In genomic region chr19:57499332-57499679, GRCh38 we compare ENCODE assay signal across 6 cellular contexts. TPM values are rescaled to one million over a fixed set of nuclear protein-coding genes. Genes with fewer than 3 reads are reported as not detected.
DNase-seq lines count a peak whose midpoint lies in the region; ATAC-seq and TF ChIP-seq lines count a peak whose summit lies in the region.
"Not testable (repeated sequence)": the region's sequence is repeated elsewhere in the genome, so short reads cannot be mapped to it uniquely, and the experiment has no call there.
"Had no signal": no experiment of that assay in that cellular context is flagged by ENCODE, and none has a peak within 500 bp of the region (broad histone marks: within the 10 kb centered on the region; RNA-seq: fewer than 3 reads in every experiment).

No MANE protein-coding gene starts in this region.

- not testable (repeated sequence) for TF ChIP-seq CTCF in glutamatergic neuron (IDR thresholded peaks at IDR 0.05; ENCODE audit: partially characterized antibody, unreplicated experiment); neutrophil (IDR thresholded peaks at IDR 0.05)

- not testable (repeated sequence) for H3K27me3 Mint-ChIP-seq in activated CD4-positive, alpha-beta T cell treated with anti-CD3 and anti-CD28 coated beads for 36 hours; activated naive CD8-positive, alpha-beta T cell treated with anti-CD3 and anti-CD28 coated beads, Interleukin-2, amount 10 ng/mL, durations not matched to agents 7 days and 5 days; glutamatergic neuron (ENCODE audit: unreplicated experiment)

- H3K9me3 Mint-ChIP-seq in activated CD4-positive, alpha-beta T cell treated with anti-CD3 and anti-CD28 coated beads for 36 hours (ENCODE audit: low read depth), result peaks cover 37% of the 10 kb centered on the region
- peaks cover 33% of the 10 kb centered on the region for H3K9me3 Mint-ChIP-seq in activated naive CD8-positive, alpha-beta T cell treated with anti-CD3 and anti-CD28 coated beads, Interleukin-2, amount 10 ng/mL, durations not matched to agents 7 days and 5 days
- H3K9me3 Mint-ChIP-seq in glutamatergic neuron (ENCODE audit: unreplicated experiment), result peaks cover 11% of the 10 kb centered on the region

- DNase-seq in HEK293T (ENCODE audit: extremely low spot score); activated CD4-positive, alpha-beta T cell treated with anti-CD3 and anti-CD28 coated beads for 36 hours; activated naive CD8-positive, alpha-beta T cell treated with anti-CD3 and anti-CD28 coated beads, Interleukin-2, amount 10 ng/mL, durations not matched to agents 7 days and 5 days; glutamatergic neuron: not testable (repeated sequence)

- peaks cover 21% of the 10 kb centered on the region for H3K4me1 Mint-ChIP-seq in activated CD4-positive, alpha-beta T cell treated with anti-CD3 and anti-CD28 coated beads for 36 hours
- H3K4me1 Mint-ChIP-seq in activated naive CD8-positive, alpha-beta T cell treated with anti-CD3 and anti-CD28 coated beads, Interleukin-2, amount 10 ng/mL, durations not matched to agents 7 days and 5 days, result peaks cover 17% of the 10 kb centered on the region
- H3K4me1 Mint-ChIP-seq in glutamatergic neuron (ENCODE audit: low read depth, unreplicated experiment), result not testable (repeated sequence)

- not testable (repeated sequence) for H3K27ac ChIP-seq in neutrophil

- intact Hi-C loops in activated CD4-positive, alpha-beta T cell treated with anti-CD3 and anti-CD28 coated beads for 36 hours (cut with DNase I, micrococcal nuclease), result loop anchor here (1.0 to 2.0 kb wide), 12 partner anchors 12 to 417 kb away; partner anchors contain the start of genes ZNF17 (in 2 of the 2), ZNF419 (in 2 of the 2), ZNF549 (in 2 of the 2) and TRAPPC2B (in 1 of the 2)

- peak overlapping the region; percentile 61 to 65 for H3K4me3 ChIP-seq in neutrophil (ENCODE audit: low read depth in 1 of 2, low read length in 1 of 2)

- not testable (repeated sequence) for H3K36me3 ChIP-seq in neutrophil

- H3K4me3 Mint-ChIP-seq in activated CD4-positive, alpha-beta T cell treated with anti-CD3 and anti-CD28 coated beads for 36 hours, result peak overlapping the region; percentile 81
- H3K4me3 Mint-ChIP-seq in activated naive CD8-positive, alpha-beta T cell treated with anti-CD3 and anti-CD28 coated beads, Interleukin-2, amount 10 ng/mL, durations not matched to agents 7 days and 5 days, result peak overlapping the region; percentile 95
- peak overlapping the region; percentile 74 for H3K4me3 Mint-ChIP-seq in glutamatergic neuron (ENCODE audit: unreplicated experiment)

- not testable (repeated sequence) for ATAC-seq in activated CD4-positive, alpha-beta T cell treated with anti-CD3 and anti-CD28 coated beads for 36 hours; activated naive CD8-positive, alpha-beta T cell treated with anti-CD3 and anti-CD28 coated beads, Interleukin-2, amount 10 ng/mL, durations not matched to agents 7 days and 5 days (ENCODE audit: low read depth)

- POLR2A ChIA-PET in HEK293T (lab: Yijun Ruan, JAX), result interaction anchor here (1.0 kb wide), 1 partner anchor 11 kb away, joined by 3 read pairs; the partner anchor contains the start of gene ZNF419
- POLR2A ChIA-PET in activated CD4-positive, alpha-beta T cell treated with anti-CD3 and anti-CD28 coated beads for 36 hours (lab: Charles Lee), result not testable (repeated sequence)
- POLR2A ChIA-PET in activated naive CD8-positive, alpha-beta T cell treated with anti-CD3 and anti-CD28 coated beads, Interleukin-2, amount 10 ng/mL, durations not matched to agents 7 days and 5 days (lab: Charles Lee), result interaction anchor here (0.5 to 2.0 kb wide), 5 partner anchors 13 to 140 kb away, joined by 3 to 7 read pairs (median 4); partner anchors contain the start of genes ZNF211, ZNF416 and ZNF772

- not testable (repeated sequence) for H3K4me1 ChIP-seq in neutrophil (ENCODE audit: control insufficient read depth in 1 of 2, insufficient read depth in 1 of 2, low read depth in 1 of 2, low read length in 1 of 2)

- CTCF ChIA-PET in HEK293T (lab: Yijun Ruan, JAX), result not testable (repeated sequence)
- CTCF ChIA-PET in activated CD4-positive, alpha-beta T cell treated with anti-CD3 and anti-CD28 coated beads for 36 hours (lab: Charles Lee), result interaction anchor here (0.6 to 0.8 kb wide), 2 partner anchors 14 to 1419 kb away, joined by 3 read pairs; no protein-coding TSS in a partner anchor

- H3K9me3 ChIP-seq in neutrophil, result peaks cover 16% of the 10 kb centered on the region

- H3K27me3 ChIP-seq in neutrophil, result not testable (repeated sequence)

- peaks cover 58% of the 10 kb centered on the region for H3K36me3 Mint-ChIP-seq in activated CD4-positive, alpha-beta T cell treated with anti-CD3 and anti-CD28 coated beads for 36 hours (ENCODE audit: low read depth)
- H3K36me3 Mint-ChIP-seq in activated naive CD8-positive, alpha-beta T cell treated with anti-CD3 and anti-CD28 coated beads, Interleukin-2, amount 10 ng/mL, durations not matched to agents 7 days and 5 days, result peaks cover 51% of the 10 kb centered on the region
- H3K36me3 Mint-ChIP-seq in glutamatergic neuron (ENCODE audit: unreplicated experiment), result peaks cover 30% of the 10 kb centered on the region

- H3K27ac Mint-ChIP-seq in activated CD4-positive, alpha-beta T cell treated with anti-CD3 and anti-CD28 coated beads for 36 hours, result peak overlapping the region; percentile 87
- peak overlapping the region; percentile 97 for H3K27ac Mint-ChIP-seq in activated naive CD8-positive, alpha-beta T cell treated with anti-CD3 and anti-CD28 coated beads, Interleukin-2, amount 10 ng/mL, durations not matched to agents 7 days and 5 days
- H3K27ac Mint-ChIP-seq in glutamatergic neuron (ENCODE audit: unreplicated experiment), result not testable (repeated sequence)

TF ChIP-seq in HEK293T, 16 proteins besides CTCF, POLR2A, EP300 and RAD21:
- TF ChIP-seq CTBP1 (IDR thresholded peaks at IDR 0.05; ENCODE audit: borderline replicate concordance), result peak; percentile 77

RNA-seq across cellular contexts. Expression of gene ZNF773, which starts 0.4 kb away (rescaled TPM):
- total RNA-seq in activated CD4-positive, alpha-beta T cell treated with anti-CD3 and anti-CD28 coated beads for 36 hours, result 1 to 10 TPM; 5.9 to 6.5 TPM
- total RNA-seq in activated naive CD8-positive, alpha-beta T cell treated with anti-CD3 and anti-CD28 coated beads, Interleukin-2, amount 10 ng/mL, durations not matched to agents 7 days and 5 days, result 10 to 100 TPM; 15.7 to 15.9 TPM
- total RNA-seq in glutamatergic neuron (ENCODE audit: unreplicated experiment), result 13.9 TPM

RNA-seq across cellular contexts. Expression of gene ZNF419, which starts 11.8 kb away (rescaled TPM):
- total RNA-seq in activated CD4-positive, alpha-beta T cell treated with anti-CD3 and anti-CD28 coated beads for 36 hours, result 1 to 10 TPM; 6.3 to 6.6 TPM
- 10 to 100 TPM; 19.3 to 21.1 TPM for total RNA-seq in activated naive CD8-positive, alpha-beta T cell treated with anti-CD3 and anti-CD28 coated beads, Interleukin-2, amount 10 ng/mL, durations not matched to agents 7 days and 5 days
- 17.7 TPM for total RNA-seq in glutamatergic neuron (ENCODE audit: unreplicated experiment)

RNA-seq across cellular contexts. Expression of gene ZNF772, which starts 21.9 kb away (rescaled TPM):
- total RNA-seq in activated CD4-positive, alpha-beta T cell treated with anti-CD3 and anti-CD28 coated beads for 36 hours, result 1 to 10 TPM; 6.5 to 7.5 TPM
- total RNA-seq in activated naive CD8-positive, alpha-beta T cell treated with anti-CD3 and anti-CD28 coated beads, Interleukin-2, amount 10 ng/mL, durations not matched to agents 7 days and 5 days, result 10 to 100 TPM; 13.7 to 13.8 TPM
- 33.2 TPM for total RNA-seq in glutamatergic neuron (ENCODE audit: unreplicated experiment)

RNA-seq across cellular contexts. Expression of gene ZNF549, which starts 27.9 kb away (rescaled TPM):
- 1 to 10 TPM; 3.7 to 4.6 TPM for total RNA-seq in activated CD4-positive, alpha-beta T cell treated with anti-CD3 and anti-CD28 coated beads for 36 hours
- 10 to 100 TPM; 13.6 to 13.8 TPM for total RNA-seq in activated naive CD8-positive, alpha-beta T cell treated with anti-CD3 and anti-CD28 coated beads, Interleukin-2, amount 10 ng/mL, durations not matched to agents 7 days and 5 days
- 10.8 TPM for total RNA-seq in glutamatergic neuron (ENCODE audit: unreplicated experiment)

RNA-seq across cellular contexts. Expression of gene VN1R1, which starts 42.4 kb away (rescaled TPM):
- total RNA-seq in activated CD4-positive, alpha-beta T cell treated with anti-CD3 and anti-CD28 coated beads for 36 hours, result under 1 TPM; 0.09 to 0.16 TPM
- under 1 TPM; 0.68 to 0.80 TPM for total RNA-seq in activated naive CD8-positive, alpha-beta T cell treated with anti-CD3 and anti-CD28 coated beads, Interleukin-2, amount 10 ng/mL, durations not matched to agents 7 days and 5 days
- 2.5 TPM for total RNA-seq in glutamatergic neuron (ENCODE audit: unreplicated experiment)
- total RNA-seq: T-helper 17 cell had no signal
